Comparison of ENCODE assay signal across 21 cellular contexts in genomic region chr4:150232029-150232428, GRCh38.
A peak's percentile ranks its signal among the peaks of the same experiment; 100 is the strongest.
DNase-seq lines count a peak whose midpoint lies in the region; ATAC-seq and TF ChIP-seq lines count a peak whose summit lies in the region.
"Had no signal": no experiment of that assay in that cellular context is flagged by ENCODE, and none has a peak within 500 bp of the region (broad histone marks: within the 10 kb centered on the region; RNA-seq: fewer than 3 reads in every experiment).

No MANE protein-coding gene starts in this region.

- intact Hi-C loops in right lobe of liver (cut with DNase I), result no loop called here
- intact Hi-C loops in ovary (cut with DNase I), result no loop called here
- intact Hi-C loops in posterior vena cava (cut with DNase I), result no loop called here

- H3K4me3 ChIP-seq in right lobe of liver, result no peak overlapping the region
- H3K4me3 ChIP-seq in ovary, result no peak overlapping the region
- H3K4me3 ChIP-seq: esophagus squamous epithelium, lower lobe of right lung, skin epidermis, stomach, upper lobe of right lung had no signal

- 19% methylated on average over 6 of the region's 6 CpGs for whole genome bisulfite sequencing in right lobe of liver (ENCODE audit: insufficient coverage, low coverage, low lambda C conversion rate, missing lambda C conversion rate)
- 80 to 84% (median 84%) methylated on average over 6 of the region's 6 CpGs for WGBS in ovary, 3 donors

- H3K4me3 Mint-ChIP-seq in chondrocyte (ENCODE audit: unreplicated experiment), result no peak overlapping the region
- H3K4me3 Mint-ChIP-seq: activated CD4-positive, alpha-beta T cell treated with anti-CD3 and anti-CD28 coated beads, Interleukin-2, amount 10 ng/mL, durations not matched to agents 7 days and 5 days had no signal

- TF ChIP-seq POLR2A in right lobe of liver (IDR thresholded peaks at IDR 0.05) (no peak), ovary (IDR thresholded peaks at IDR 0.05) (no peak)

- no peak for TF ChIP-seq EP300 in ovary (IDR thresholded peaks at IDR 0.05)

- H3K9me3 Mint-ChIP-seq in chondrocyte (ENCODE audit: low read depth), result no peaks in the 10 kb centered on the region
- H3K9me3 Mint-ChIP-seq: activated CD4-positive, alpha-beta T cell treated with anti-CD3 and anti-CD28 coated beads, Interleukin-2, amount 10 ng/mL, durations not matched to agents 7 days and 5 days had no signal

- H3K27me3 Mint-ChIP-seq in chondrocyte (ENCODE audit: low read depth), result no peaks in the 10 kb centered on the region

- no peak overlapping the region for H3K27ac ChIP-seq in right lobe of liver
- H3K27ac ChIP-seq in ovary, result no peak overlapping the region
- H3K27ac ChIP-seq: esophagus squamous epithelium, lower lobe of right lung, skin epidermis, stomach, upper lobe of right lung had no signal

- H3K27ac Mint-ChIP-seq in chondrocyte (ENCODE audit: unreplicated experiment), result peak overlapping the region; percentile 63
- H3K27ac Mint-ChIP-seq: activated CD4-positive, alpha-beta T cell treated with anti-CD3 and anti-CD28 coated beads, Interleukin-2, amount 10 ng/mL, durations not matched to agents 7 days and 5 days had no signal

- peak; percentile 48 for DNase-seq in EH (ENCODE audit: low read depth)
- DNase-seq in NCI-H2029 (lab: John Stamatoyannopoulos, UW), result peak; percentile 42
- DNase-seq in chondrocyte (ENCODE audit: low spot score), result no peak
- peak in 1 of 3 donors; percentile 65 for DNase-seq in right lobe of liver
- DNase-seq in ovary, result no peak
- no peak for DNase-seq in posterior vena cava (ENCODE audit: low spot score)
- DNase-seq in Kasumi-1 (lab: John Stamatoyannopoulos, UW), result no peak
- DNase-seq: activated CD4-positive, alpha-beta T cell treated with anti-CD3 and anti-CD28 coated beads, Interleukin-2, amount 10 ng/mL, durations not matched to agents 7 days and 5 days; activated CD8-positive, alpha-beta memory T cell treated with anti-CD3 and anti-CD28 coated beads, Interleukin-2, amount 50 U/mL, for 4 hours; activated effector memory CD4-positive, alpha-beta T cell treated with anti-CD3 and anti-CD28 coated beads, Interleukin-2, amount 50 U/mL, for 16 hours; central memory CD4-positive, alpha-beta T cell; effector CD8-positive, alpha-beta T cell; esophagus squamous epithelium; lower lobe of right lung; NCI-H2171; stimulated activated CD4-positive, alpha-beta T cell treated with anti-CD3 and anti-CD28 coated beads, Interleukin-4, amount 100 ng/mL, for 1 hour; stomach; SW 1271; upper lobe of right lung had no signal

- H3K4me1 Mint-ChIP-seq in chondrocyte (ENCODE audit: low read depth), result peaks cover 77% of the 10 kb centered on the region
- H3K4me1 Mint-ChIP-seq: activated CD4-positive, alpha-beta T cell treated with anti-CD3 and anti-CD28 coated beads, Interleukin-2, amount 10 ng/mL, durations not matched to agents 7 days and 5 days had no signal

- no peak for TF ChIP-seq CTCF in chondrocyte (IDR thresholded peaks at IDR 0.05)
- no peak for TF ChIP-seq CTCF in right lobe of liver (IDR thresholded peaks at IDR 0.05)
- no peak for TF ChIP-seq CTCF in ovary (IDR thresholded peaks at IDR 0.05)

- H3K36me3 Mint-ChIP-seq in chondrocyte (ENCODE audit: low read depth), result peaks cover 25% of the 10 kb centered on the region

- H3K27me3 ChIP-seq in right lobe of liver (no peaks in the 10 kb centered on the region), ovary (no peaks in the 10 kb centered on the region)
- H3K27me3 ChIP-seq: esophagus squamous epithelium, stomach, upper lobe of right lung had no signal

- peak; percentile 93 to 97 (median 96) for ATAC-seq in right lobe of liver
- ATAC-seq in GM21381 (IDR thresholded peaks at IDR 0.05; ENCODE audit: unreplicated experiment), result no peak
- ATAC-seq: lower lobe of right lung, upper lobe of right lung had no signal

- H3K36me3 ChIP-seq in right lobe of liver (no peaks in the 10 kb centered on the region), ovary (no peaks in the 10 kb centered on the region)
- H3K36me3 ChIP-seq: lower lobe of right lung, upper lobe of right lung had no signal

- H3K4me1 ChIP-seq in right lobe of liver (peaks cover 0 to 15% (median 6%) of the 10 kb centered on the region in 4 donors), ovary (ENCODE audit: insufficient read depth) (peaks cover 3% of the 10 kb centered on the region)
- H3K4me1 ChIP-seq: lower lobe of right lung, upper lobe of right lung had no signal

- H3K9me3 ChIP-seq in right lobe of liver, result no peaks in the 10 kb centered on the region
- H3K9me3 ChIP-seq in ovary, result no peaks in the 10 kb centered on the region
- H3K9me3 ChIP-seq: esophagus squamous epithelium, lower lobe of right lung, stomach, upper lobe of right lung had no signal

Comparison
In these comparisons a context has a peak if more than half of its experiments do, and no peak if none do; other contexts are left out.
1. DNase-seq: peak in EH (single experiment) and NCI-H2029 (single experiment); none in chondrocyte (single experiment), ovary (0 of 5), posterior vena cava (single experiment) and Kasumi-1 (0 of 2).